Comparison of ENCODE assay signal across 1 cellular context in genomic region chr9:133351908-133352634, GRCh38.
TF ChIP-seq lines count a peak whose summit lies in the region.

No MANE protein-coding gene starts in this region.

TF ChIP-seq in K562, 482 proteins besides CTCF, POLR2A, EP300 and RAD21 (continued from another document and continues in another):
- TF ChIP-seq CBX5 (IDR thresholded peaks at IDR 0.05; ENCODE audit: borderline replicate concordance, low read depth) (0 out of 2 replicates have a peak, but pooled peaks have one; percentile 53), ZBTB34 (CRISPR knock-in tag; IDR thresholded peaks at IDR 0.05) (no peak), ZNF124 (CRISPR knock-in tag; IDR thresholded peaks at IDR 0.05) (no peak), CBFA2T2 (conservative IDR thresholded peaks at IDR 0.05) (no peak), DLX4 (CRISPR knock-in tag; IDR thresholded peaks at IDR 0.05) (no peak), ERF (CRISPR knock-in tag; IDR thresholded peaks at IDR 0.05) (peak; percentile 18; the same call in 1 of the 2 replicates), MITF (IDR thresholded peaks at IDR 0.05) (no peak), ZNF133 (CRISPR knock-in tag; IDR thresholded peaks at IDR 0.05) (no peak), ELK1 (CRISPR knock-in tag; IDR thresholded peaks at IDR 0.05) (no peak), ZNF79 (CRISPR knock-in tag; IDR thresholded peaks at IDR 0.05; ENCODE audit: low read depth) (no peak), DNMT1 (IDR thresholded peaks at IDR 0.05) (no peak), ID3 (CRISPR knock-in tag; IDR thresholded peaks at IDR 0.05) (no peak), ID3 (tag; IDR thresholded peaks at IDR 0.05) (no peak), HBP1 (CRISPR knock-in tag; IDR thresholded peaks at IDR 0.05) (no peak), USF1 (CRISPR knock-in tag; IDR thresholded peaks at IDR 0.05) (no peak; the same call in 1 of the 2 replicates), ZNF395 (CRISPR knock-in tag; IDR thresholded peaks at IDR 0.05) (no peak), PCBP2 (IDR thresholded peaks at IDR 0.05; ENCODE audit: low read depth, low read length, poor library complexity, severe bottlenecking) (no peak), SMAD2 (IDR thresholded peaks at IDR 0.05; ENCODE audit: low read depth, low read length) (no peak), ELF2 (CRISPR knock-in tag; IDR thresholded peaks at IDR 0.05) (no peak), ZNF655 (CRISPR knock-in tag; IDR thresholded peaks at IDR 0.05) (no peak), SUPT5H (IDR thresholded peaks at IDR 0.05) (peak; percentile 86), ZNF318 (IDR thresholded peaks at IDR 0.05; ENCODE audit: borderline replicate concordance in 1 of 2, low read depth in 1 of 2) (no peak), NBN (IDR thresholded peaks at IDR 0.05; ENCODE audit: low read depth) (no peak), MCM3 (IDR thresholded peaks at IDR 0.05) (no peak), PCBP1 (IDR thresholded peaks at IDR 0.05; ENCODE audit: low read depth, low read length, poor library complexity, severe bottlenecking) (no peak), KHSRP (IDR thresholded peaks at IDR 0.05) (no peak), LEF1 (IDR thresholded peaks at IDR 0.05) (no peak), ZNF699 (CRISPR knock-in tag; IDR thresholded peaks at IDR 0.05; ENCODE audit: insufficient replicate concordance) (no peak), NEUROD1 (IDR thresholded peaks at IDR 0.05; ENCODE audit: borderline replicate concordance, low read depth, low read length, partially characterized antibody) (peak; percentile 44), EGR1 (conservative IDR thresholded peaks at IDR 0.05) (no peak), MYBL2 (IDR thresholded peaks at IDR 0.05; ENCODE audit: low read depth) (no peak), MYBL2 (CRISPR knock-in tag; IDR thresholded peaks at IDR 0.05; ENCODE audit: borderline replicate concordance) (no peak), ELF1 (tag; IDR thresholded peaks at IDR 0.05) (peak; percentile 29; the same call in 1 of the 2 replicates), CHD4 (IDR thresholded peaks at IDR 0.05; ENCODE audit: insufficient read depth, insufficient replicate concordance, low read depth, low read length, poor library complexity, severe bottlenecking) (no peak), CREB1 (IDR thresholded peaks at IDR 0.05) (peak; percentile 23; the same call in 1 of the 2 replicates), CREB1 (CRISPR knock-in tag; IDR thresholded peaks at IDR 0.05) (peak; percentile 37; the same call in 1 of the 2 replicates), TAF9B (IDR thresholded peaks at IDR 0.05; ENCODE audit: partially characterized antibody) (no peak), RAD51 (IDR thresholded peaks at IDR 0.05; ENCODE audit: borderline replicate concordance, low read depth) (no peak)
